ENCODE assay signal across 8 cellular contexts in the genomic region with DNA sequence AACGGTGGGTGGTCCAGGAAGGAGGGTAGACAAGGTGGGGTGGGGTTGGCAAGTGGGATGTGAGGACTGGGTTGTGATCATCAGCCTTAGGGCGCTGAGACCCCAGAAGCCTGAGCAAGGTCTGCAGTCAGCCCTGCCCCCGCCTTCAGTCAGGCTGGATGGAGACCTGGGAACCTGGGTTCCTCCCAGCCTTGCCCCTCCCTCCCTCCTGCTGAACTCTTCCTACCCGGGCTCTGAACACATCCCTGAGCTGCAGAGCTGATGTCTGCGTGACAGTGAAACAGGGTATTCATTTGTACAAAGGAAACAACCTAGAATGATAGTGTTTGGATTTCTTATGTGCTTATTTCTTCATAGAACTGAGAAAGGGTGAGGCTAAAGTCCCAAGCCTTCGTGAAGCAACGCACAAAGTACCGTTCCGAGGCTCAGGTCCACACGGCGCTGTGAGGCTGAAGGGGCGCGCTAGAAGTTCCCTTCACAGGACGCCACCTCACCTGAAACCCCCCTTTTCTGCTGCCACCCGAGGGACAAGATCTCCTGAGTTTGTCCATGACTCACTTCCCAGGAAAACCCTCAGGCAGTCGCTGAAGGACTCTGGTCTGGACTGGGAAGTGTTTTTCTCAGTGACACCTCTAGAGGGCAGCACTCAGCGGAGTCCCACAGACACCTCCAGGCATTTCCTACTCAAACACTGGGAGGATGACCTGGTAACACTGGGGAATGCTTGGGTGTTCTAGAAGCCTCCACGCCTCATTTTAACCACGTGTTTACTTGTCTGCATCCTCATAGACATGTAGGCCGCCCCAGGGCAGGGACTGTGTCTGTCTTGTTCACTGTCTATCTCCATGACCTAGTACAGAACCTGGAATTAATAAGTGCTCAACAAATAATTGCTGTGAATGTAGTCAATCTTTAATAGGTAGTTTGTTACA. TPM values are rescaled to one million over a fixed set of nuclear protein-coding genes. Genes with fewer than 3 reads are reported as not detected.
DNase-seq lines count a peak whose midpoint lies in the region; ATAC-seq, FAIRE-seq and TF ChIP-seq lines count a peak whose summit lies in the region.

No MANE protein-coding gene starts in this region.

- no peaks in the 10 kb centered on the region for H3K4me1 ChIP-seq in vagina

- intact Hi-C loops in left colon (cut with DNase I, micrococcal nuclease): no loop called here
- intact Hi-C loops in vagina (cut with DNase I): no loop called here

- ATAC-seq in left colon: peak; percentile 96

- TF ChIP-seq CTCF in bronchial epithelial cell (IDR thresholded peaks at IDR 0.05; ENCODE audit: insufficient read depth, low read length, severe bottlenecking): peak; percentile 79
- TF ChIP-seq CTCF in vagina (IDR thresholded peaks at IDR 0.05): peak in 1 of 3 experiments; percentile 8

- H3K36me3 ChIP-seq in H7 (replicated peaks; ENCODE audit: control insufficient read depth, insufficient read depth, low read length) (no peaks in the 10 kb centered on the region), bronchial epithelial cell (ENCODE audit: control insufficient read depth, insufficient read depth, low read length) (no peaks in the 10 kb centered on the region), vagina (no peaks in the 10 kb centered on the region)

- H3K9me3 ChIP-seq in vagina: no peaks in the 10 kb centered on the region

- DNase-seq in GM03348 (ENCODE audit: low spot score): peak; percentile 69
- DNase-seq in H7: peak; percentile 71
- peak; percentile 14 for DNase-seq in NCI-H1105 (lab: John Stamatoyannopoulos, UW)
- DNase-seq in UCSD-AML1 (lab: John Stamatoyannopoulos, UW; ENCODE audit: unreplicated experiment): peak; percentile 42
- peak; percentile 77 for DNase-seq in bronchial epithelial cell (ENCODE audit: low read depth)
- DNase-seq in left colon: peak; percentile 40 to 57
- DNase-seq in stimulated activated CD8-positive, alpha-beta memory T cell treated with anti-CD3 and anti-CD28 coated beads, Interleukin-12 subunit alpha, Interleukin-12 subunit beta, amount 100 ng/mL, for 1 hour (ENCODE audit: low read depth): peak; percentile 6
- DNase-seq in vagina (ENCODE audit: extremely low spot score in 2 of 2): no peak

- no peak for TF ChIP-seq POLR2A in vagina (IDR thresholded peaks at IDR 0.05)

- no peak overlapping the region for H3K27ac ChIP-seq in vagina

- FAIRE-seq in bronchial epithelial cell (lab: Jason Lieb, UNC): peak; percentile 86

- H3K4me3 ChIP-seq in H7 (ENCODE audit: insufficient read depth, low read depth, low read length) (no peak overlapping the region), bronchial epithelial cell (ENCODE audit: low read depth, low read length) (no peak overlapping the region), vagina (no peak overlapping the region)

- H3K27me3 ChIP-seq in H7 (ENCODE audit: control insufficient read depth, insufficient read depth, low read length) (no peaks in the 10 kb centered on the region), bronchial epithelial cell (ENCODE audit: control insufficient read depth, insufficient read depth, low read length) (peaks cover 4% of the 10 kb centered on the region), vagina (no peaks in the 10 kb centered on the region)

RNA-seq across cellular contexts. Expression of gene GSTA5, which starts 1.2 kb away (rescaled TPM):
- not detected in 2 replicates for total RNA-seq in H7 (2014; rRNA removed; shearing (Covaris generic))
- total RNA-seq in bronchial epithelial cell (not detected in 2 replicates), left colon (not detected), vagina (not detected)

RNA-seq across cellular contexts. Expression of gene GSTA1, which starts 35.8 kb away (rescaled TPM):
- 0.70 and 0.94 TPM in 2 replicates for total RNA-seq in H7 (2014; rRNA removed; shearing (Covaris generic))
- total RNA-seq in bronchial epithelial cell: 0.26 TPM in 1 of 2 replicates, not detected in the other
- 1 to 10 TPM in 1 of 2 donors, under 1 TPM in 1; 0.50 to 8.1 TPM for total RNA-seq in left colon
- 1.7 TPM for total RNA-seq in vagina

Comparison
In these comparisons a context has a peak if more than half of its experiments do, and no peak if none do; other contexts are left out.
1. DNase-seq: peak in GM03348 (single experiment), H7 (single experiment), NCI-H1105 (single experiment), UCSD-AML1 (single experiment), bronchial epithelial cell (single experiment), left colon (2 of 2) and stimulated activated CD8-positive, alpha-beta memory T cell treated with anti-CD3 and anti-CD28 coated beads, Interleukin-12 subunit alpha, Interleukin-12 subunit beta, amount 100 ng/mL, for 1 hour (single experiment); none in vagina (0 of 2).